In genomic region chr11:123057604-123058305, GRCh38 we compare ENCODE assay signal across 10 cellular contexts. TPM values are rescaled to one million over a fixed set of nuclear protein-coding genes. Genes with fewer than 3 reads are reported as not detected.
A peak's percentile ranks its signal among the peaks of the same experiment; 100 is the strongest.
DNase-seq lines count a peak whose midpoint lies in the region; ATAC-seq and TF ChIP-seq lines count a peak whose summit lies in the region.
"Had no signal": no experiment of that assay in that cellular context is flagged by ENCODE, and none has a peak within 500 bp of the region (broad histone marks: within the 10 kb centered on the region; RNA-seq: fewer than 3 reads in every experiment).

No MANE protein-coding gene starts in this region.

- H3K4me3 ChIP-seq in DND-41 (ENCODE audit: low read depth in 1 of 2, low read length in 2 of 2): peak overlapping the region in 1 of 2 experiments; percentile 71; a peak in 2 of 4 replicates
- peak overlapping the region in 1 of 3 experiments; percentile 79 for H3K4me3 ChIP-seq in mammary epithelial cell (replicated peaks in 1 of 3; ENCODE audit: insufficient read depth in 1 of 3, low read depth in 2 of 3, low read length in 3 of 3)
- peak overlapping the region; percentile 97 for H3K4me3 ChIP-seq in osteoblast (ENCODE audit: insufficient read depth, low read length)

- H3K27ac ChIP-seq in DND-41 (ENCODE audit: low read length) (no peak overlapping the region), mammary epithelial cell (ENCODE audit: insufficient read depth, low read depth, low read length) (no peak overlapping the region), osteoblast (ENCODE audit: low read depth, low read length) (peak overlapping the region; percentile 37)

- ATAC-seq in DND-41 (ENCODE audit: insufficient read depth, low read depth): no peak
- no peak for ATAC-seq in GM21526 (IDR thresholded peaks at IDR 0.05; ENCODE audit: low FRiP score, unreplicated experiment)
- no peak for ATAC-seq in GM19397 (IDR thresholded peaks at IDR 0.05; ENCODE audit: unreplicated experiment)

- WGBS in mammary epithelial cell (ENCODE audit: low coverage, missing lambda C conversion rate): 41% methylated on average over 4 of the region's 5 CpGs

- in situ Hi-C loops in mammary epithelial cell (cut with MboI; ENCODE audit: low sequenced_read_pairs in 2 of 2): no loop called here

- H3K9me3 ChIP-seq in DND-41 (ENCODE audit: insufficient read depth, low read length, severe bottlenecking) (no peaks in the 10 kb centered on the region), mammary epithelial cell (replicated peaks; ENCODE audit: insufficient read depth, low read length) (no peaks in the 10 kb centered on the region), osteoblast (ENCODE audit: low read depth, low read length) (no peaks in the 10 kb centered on the region)

- BruUV-seq in mammary epithelial cell (replicated peaks; lab: Mats Ljungman, UMichigan): no TSS peak

- peak overlapping the region; percentile 95 to 100 (median 97) for H3K27ac Mint-ChIP-seq in IgD-negative memory B cell

- H3K4me1 Mint-ChIP-seq in IgD-negative memory B cell: peaks cover 55 to 62% (median 58%) of the 10 kb centered on the region in 3 donors

- intact Hi-C loops in mammary epithelial cell (cut with micrococcal nuclease): loop anchor here (10.0 kb wide), 1 partner anchor 193 kb away; no protein-coding TSS in a partner anchor

- H3K9ac ChIP-seq in DND-41 (ENCODE audit: low read depth, low read length) (peak overlapping the region; percentile 100; the same call in 1 of the 2 replicates), mammary epithelial cell (ENCODE audit: insufficient read depth, low read length) (no peak overlapping the region)

- H4K20me1 ChIP-seq in DND-41 (ENCODE audit: insufficient read depth, low read length) (peaks cover 67% of the 10 kb centered on the region), mammary epithelial cell (ENCODE audit: insufficient read depth, low read length) (peaks cover 53% of the 10 kb centered on the region), osteoblast (ENCODE audit: insufficient read depth, low read length) (peaks cover 73% of the 10 kb centered on the region)

- H2AFZ ChIP-seq in DND-41 (ENCODE audit: low read depth, low read length): no peak overlapping the region
- no peak overlapping the region for H2AFZ ChIP-seq in mammary epithelial cell (ENCODE audit: low read depth, low read length)
- no peak overlapping the region for H2AFZ ChIP-seq in osteoblast (ENCODE audit: low read length)

- H3K27me3 ChIP-seq in DND-41 (ENCODE audit: insufficient read depth, low read length, poor library complexity): no peaks in the 10 kb centered on the region
- H3K27me3 ChIP-seq in mammary epithelial cell (ENCODE audit: insufficient read depth, low read length): no peaks in the 10 kb centered on the region
- no peaks in the 10 kb centered on the region for H3K27me3 ChIP-seq in osteoblast (ENCODE audit: insufficient read depth, low read length)

- peaks cover 39% of the 10 kb centered on the region for H3K4me1 ChIP-seq in DND-41 (ENCODE audit: insufficient read depth, low read length)
- peaks cover 14% of the 10 kb centered on the region for H3K4me1 ChIP-seq in mammary epithelial cell (ENCODE audit: insufficient read depth, low read length)
- H3K4me1 ChIP-seq in osteoblast (ENCODE audit: insufficient read depth, low read length): peaks cover 31% of the 10 kb centered on the region

- no peaks in the 10 kb centered on the region for H3K9me3 Mint-ChIP-seq in IgD-negative memory B cell

- no peak for DNase-seq in DND-41
- DNase-seq in mammary epithelial cell: no peak
- peak; percentile 3 for DNase-seq in osteoblast (ENCODE audit: insufficient read length, low spot score, missing footprints)
- no peak for DNase-seq in GM10266 (ENCODE audit: extremely low spot score)
- DNase-seq in DMS79 treated with DMSO at 0.1 percent for 48 hours (lab: John Stamatoyannopoulos, UW): no peak
- DNase-seq: amniotic stem cell, NCI-H2107 had no signal

- peaks cover 30% of the 10 kb centered on the region for H3K36me3 Mint-ChIP-seq in IgD-negative memory B cell

- H3K79me2 ChIP-seq in DND-41 (ENCODE audit: insufficient read depth, low read length) (peaks cover 61% of the 10 kb centered on the region), mammary epithelial cell (ENCODE audit: insufficient read depth, low read length) (peaks cover 56% of the 10 kb centered on the region), osteoblast (ENCODE audit: insufficient read depth, low read length) (peaks cover 43% of the 10 kb centered on the region)

- H3K36me3 ChIP-seq in DND-41 (ENCODE audit: insufficient read depth, low read length) (peaks cover 83% of the 10 kb centered on the region), mammary epithelial cell (ENCODE audit: insufficient read depth, low read length) (peaks cover 60% of the 10 kb centered on the region), osteoblast (ENCODE audit: insufficient read depth, low read length) (peaks cover 65% of the 10 kb centered on the region)

- peaks cover 2% of the 10 kb centered on the region for H3K27me3 Mint-ChIP-seq in IgD-negative memory B cell

- CTCF ChIA-PET in mammary epithelial cell (lab: Charles Lee; ENCODE audit: low non-redundant PET): no interaction called here

- H3K4me3 Mint-ChIP-seq in IgD-negative memory B cell: peak overlapping the region; percentile 97 to 100 (median 98)

- dilution Hi-C loops in mammary epithelial cell (cut with HindIII; ENCODE audit: low sequenced_read_pairs): loop anchor here (5.0 kb wide), 1 partner anchor 60 kb away; no protein-coding TSS in a partner anchor

- TF ChIP-seq CTCF in DND-41 (IDR thresholded peaks at IDR 0.05; ENCODE audit: borderline replicate concordance, extremely low read depth, low read length, poor library complexity, severe bottlenecking) (peak; percentile 21), mammary epithelial cell (conservative IDR thresholded peaks at IDR 0.05 in 1 of 2, IDR thresholded peaks at IDR 0.05 in 1 of 2; ENCODE audit: extremely low read depth in 1 of 2, insufficient read depth in 1 of 2, low read depth in 1 of 2, low read length in 2 of 2) (no peak), osteoblast (IDR thresholded peaks at IDR 0.05; ENCODE audit: extremely low read depth, low read depth, low read length) (no peak), GM10266 (IDR thresholded peaks at IDR 0.05; ENCODE audit: control insufficient read depth, insufficient read depth, low read depth, missing control alignments) (no peak)

- H3K4me2 ChIP-seq in DND-41 (ENCODE audit: insufficient read depth, low read length): peak overlapping the region; percentile 81
- H3K4me2 ChIP-seq in mammary epithelial cell (ENCODE audit: insufficient read depth, low read depth, low read length): peak overlapping the region; percentile 82
- H3K4me2 ChIP-seq in osteoblast (ENCODE audit: insufficient read depth, low read length): peak overlapping the region; percentile 93

RNA-seq across cellular contexts. Expression of gene HSPA8, which starts 4.2 kb away (rescaled TPM):
- polyA plus RNA-seq in IgD-negative memory B cell: 1,082 TPM
- 1,000 to 10,000 TPM; 1,127 to 2,810 TPM for total RNA-seq in mammary epithelial cell
- 4,037 TPM for polyA plus RNA-seq in mammary epithelial cell
- polyA minus RNA-seq in mammary epithelial cell: 4,508 TPM
- 2,226 and 2,227 TPM in 2 replicates for total RNA-seq in osteoblast
